In the genomic region with DNA sequence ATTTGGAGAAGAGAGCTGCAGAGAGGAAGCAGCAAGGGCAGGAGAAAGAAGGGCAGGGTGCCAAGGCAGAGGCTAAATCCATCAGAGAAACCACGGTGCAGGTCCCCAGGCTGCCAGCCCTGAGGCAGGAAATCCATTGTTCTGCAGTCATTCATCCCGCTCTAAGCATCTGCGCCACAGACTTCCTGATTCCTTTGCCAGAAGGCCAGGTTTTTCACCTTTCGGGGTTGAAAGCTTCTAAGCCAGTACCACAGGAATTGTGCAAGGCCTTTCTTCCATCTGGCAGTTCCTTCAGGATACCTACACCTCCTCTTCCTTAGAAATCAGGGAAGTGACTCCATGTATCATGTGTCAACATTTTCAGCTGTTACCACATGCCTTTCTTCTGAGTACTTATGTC, we compare ENCODE assay signal across 10 cellular contexts. TPM values are rescaled to one million over a fixed set of nuclear protein-coding genes. Genes with fewer than 3 reads are reported as not detected.
DNase-seq lines count a peak whose midpoint lies in the region; ATAC-seq and TF ChIP-seq lines count a peak whose summit lies in the region.
"Had no signal": no experiment of that assay in that cellular context is flagged by ENCODE, and none has a peak within 500 bp of the region (broad histone marks: within the 10 kb centered on the region; RNA-seq: fewer than 3 reads in every experiment).

No MANE protein-coding gene starts in this region.

- no CpG with 5 or more reads among the region's 4 CpGs for WGBS in mesendoderm (ENCODE audit: extremely low coverage, insufficient coverage, low lambda C conversion rate)
- WGBS in transverse colon (ENCODE audit: low coverage in 1 of 2), 2 donors = 30 to 60% methylated on average over 1 to 4 of the region's 4 CpGs

- H3K4me1 ChIP-seq in colonic mucosa (no peaks in the 10 kb centered on the region), mesendoderm (ENCODE audit: control insufficient read depth, low read depth, low read length) (no peaks in the 10 kb centered on the region), transverse colon (no peaks in the 10 kb centered on the region)

- in situ Hi-C loops in G401 (cut with HindIII; ENCODE audit: low sequenced_read_pairs) (no loop called here), transverse colon (cut with MboI; ENCODE audit: low pct_ligation_motif_present in 1 of 4, low pct_unique_long_range_greater_than_20kb in 1 of 4, low sequenced_read_pairs in 3 of 4) (no loop called here)

- H3K36me3 ChIP-seq in colonic mucosa (no peaks in the 10 kb centered on the region), mesendoderm (ENCODE audit: control insufficient read depth, insufficient read depth, low read length) (no peaks in the 10 kb centered on the region), transverse colon (no peaks in the 10 kb centered on the region)

- peak; percentile 36 for DNase-seq in G401 (ENCODE audit: low spot score)
- peak; percentile 99 for DNase-seq in NCI-H226
- DNase-seq in colonic mucosa = peak; percentile 25
- peak; percentile 73 for DNase-seq in mesendoderm
- no peak for DNase-seq in GOT3 (lab: John Stamatoyannopoulos, UW)
- DNase-seq in transverse colon = no peak
- DNase-seq: activated CD8-positive, alpha-beta memory T cell treated with anti-CD3 and anti-CD28 coated beads, Interleukin-2, amount 50 U/mL, for 4 hours; effector CD8-positive, alpha-beta T cell had no signal

- H3K4me3 ChIP-seq in colonic mucosa (no peak overlapping the region), mesendoderm (ENCODE audit: low read length) (no peak overlapping the region), transverse colon (no peak overlapping the region)

- no peak overlapping the region for H3K4ac ChIP-seq in mesendoderm (ENCODE audit: low read depth, low read length)

- no peak overlapping the region for H2BK120ac ChIP-seq in mesendoderm (ENCODE audit: low read depth, low read length)

- no peak overlapping the region for H3K4me2 ChIP-seq in mesendoderm (ENCODE audit: low read length)

- H4K8ac ChIP-seq in mesendoderm (ENCODE audit: low read depth, low read length) = no peak overlapping the region

- TF ChIP-seq EP300 in transverse colon (IDR thresholded peaks at IDR 0.05; ENCODE audit: low read depth) = no peak

- H3K9me3 ChIP-seq in colonic mucosa = no peaks in the 10 kb centered on the region
- no peaks in the 10 kb centered on the region for H3K9me3 ChIP-seq in transverse colon

- H2AK5ac ChIP-seq in mesendoderm (ENCODE audit: low read length) = no peak overlapping the region

- H3K27ac ChIP-seq in colonic mucosa (no peak overlapping the region), mesendoderm (ENCODE audit: low read depth, low read length) (no peak overlapping the region), transverse colon (no peak overlapping the region)

- no peaks in the 10 kb centered on the region for H3K27me3 ChIP-seq in colonic mucosa
- no peaks in the 10 kb centered on the region for H3K27me3 ChIP-seq in mesendoderm (ENCODE audit: insufficient read depth, low read length, poor library complexity)
- no peaks in the 10 kb centered on the region for H3K27me3 ChIP-seq in transverse colon

- no peak for ATAC-seq in HG03432 (IDR thresholded peaks at IDR 0.05; ENCODE audit: unreplicated experiment)
- no peak for ATAC-seq in GM19324 (IDR thresholded peaks at IDR 0.05; ENCODE audit: low FRiP score, unreplicated experiment)

- no peak overlapping the region for H2BK15ac ChIP-seq in mesendoderm (replicated peaks; ENCODE audit: low read depth)

- intact Hi-C loops in colonic mucosa (cut with DNase I) = no loop called here
- intact Hi-C loops in transverse colon (cut with DNase I; ENCODE audit: low total_unique reads) = no loop called here

- no peak overlapping the region for H2BK5ac ChIP-seq in mesendoderm (ENCODE audit: low read length)

- H4K5ac ChIP-seq in mesendoderm (ENCODE audit: low read length) = no peak overlapping the region

- TF ChIP-seq CTCF in colonic mucosa (IDR thresholded peaks at IDR 0.05) = no peak
- TF ChIP-seq CTCF in transverse colon (IDR thresholded peaks at IDR 0.05) = no peak

- H3K9ac ChIP-seq in colonic mucosa (ENCODE audit: low read depth in 2 of 2, low read length in 2 of 2) = no peak overlapping the region
- H3K9ac ChIP-seq in mesendoderm (ENCODE audit: low read length) = no peak overlapping the region

- H3K79me2 ChIP-seq in mesendoderm (ENCODE audit: control insufficient read depth, insufficient read depth, low read length) = no peaks in the 10 kb centered on the region

- TF ChIP-seq POLR2A in transverse colon (IDR thresholded peaks at IDR 0.05) = no peak

- no peak overlapping the region for H3K56ac ChIP-seq in mesendoderm (ENCODE audit: low read length)

- no peaks in the 10 kb centered on the region for H3K79me1 ChIP-seq in mesendoderm (ENCODE audit: low read length)

- H3K18ac ChIP-seq in mesendoderm (ENCODE audit: low read length) = no peak overlapping the region

- H3K23ac ChIP-seq in mesendoderm (ENCODE audit: low read length) = no peak overlapping the region

RNA-seq across cellular contexts. Expression of gene ADGRF5, which starts 45.6 kb away (rescaled TPM):
- not detected in 2 replicates for total RNA-seq in G401 (2014; rRNA removed; shearing (Covaris generic))
- 1 to 10 TPM; 1.8 to 3.3 TPM for total RNA-seq in colonic mucosa
- 0.14 TPM for polyA plus RNA-seq in mesendoderm (2013, experiment 1 of 2)
- 0.07 TPM for polyA plus RNA-seq in mesendoderm (2013, experiment 2 of 2)
- total RNA-seq in transverse colon = 1 to 10 TPM; 1.5 to 4.1 (median 2.5) TPM

Comparison
In these comparisons a context has a peak if more than half of its experiments do, and no peak if none do; other contexts are left out.
1. DNase-seq: peak in G401 (single experiment), NCI-H226 (single experiment), colonic mucosa (single experiment) and mesendoderm (single experiment); none in GOT3 (single experiment) and transverse colon (single experiment).